In genomic region chr6:53728570-53729194, GRCh38 we compare ENCODE assay signal across 7 cellular contexts.
DNase-seq lines count a peak whose midpoint lies in the region; ATAC-seq and TF ChIP-seq lines count a peak whose summit lies in the region.

No MANE protein-coding gene starts in this region.

- no peak overlapping the region for H3K4me3 Mint-ChIP-seq in natural killer cell

- H3K36me3 Mint-ChIP-seq in natural killer cell = no peaks in the 10 kb centered on the region

- H3K27ac ChIP-seq in subcutaneous abdominal adipose tissue (ENCODE audit: low read depth, low read length) = no peak overlapping the region

- no peak overlapping the region for H3K4me3 ChIP-seq in GM12864 (ENCODE audit: low read depth, low read length)
- H3K4me3 ChIP-seq in epithelial cell of esophagus (ENCODE audit: low read length) = peak overlapping the region; percentile 12
- H3K4me3 ChIP-seq in subcutaneous abdominal adipose tissue (ENCODE audit: low read depth in 1 of 5, low read length in 5 of 5) = peak overlapping the region in 4 of 5 donors; percentile 16 to 46 (median 24)

- H3K27me3 ChIP-seq in subcutaneous abdominal adipose tissue (ENCODE audit: control insufficient read depth in 5 of 5, insufficient read depth in 4 of 5, low read length in 5 of 5) = no peaks in the 10 kb centered on the region

- ATAC-seq in HG02623 (IDR thresholded peaks at IDR 0.05; ENCODE audit: unreplicated experiment) = peak; percentile 59
- ATAC-seq in natural killer cell = peak; percentile 70 to 78 (median 75)

- peaks cover 15 to 35% of the 10 kb centered on the region in 2 donors for H3K27me3 Mint-ChIP-seq in natural killer cell (ENCODE audit: low read depth in 2 of 2)

- TF ChIP-seq CTCF in GM12864 (IDR thresholded peaks at IDR 0.05; ENCODE audit: low read depth, low read length, missing control alignments) (peak; percentile 93), epithelial cell of esophagus (IDR thresholded peaks at IDR 0.05; ENCODE audit: insufficient read depth, low read depth, low read length, missing control alignments) (peak; percentile 94), natural killer cell (IDR thresholded peaks at IDR 0.05) (peak; percentile 85)

- peaks cover 12 to 26% of the 10 kb centered on the region in 2 donors for H3K4me1 Mint-ChIP-seq in natural killer cell

- no peak overlapping the region for H3K27ac Mint-ChIP-seq in natural killer cell

- DNase-seq in GM12864 (ENCODE audit: low read depth) (no peak), NCI-H748 treated with DMSO at 0.1 percent for 48 hours (lab: John Stamatoyannopoulos, UW) (peak; percentile 70), epithelial cell of esophagus (ENCODE audit: low read depth) (peak; percentile 60), natural killer cell (peak; percentile 27)
- peak; percentile 73 for DNase-seq in activated CD8-positive, alpha-beta memory T cell treated with anti-CD3 and anti-CD28 coated beads for 24 hours

- intact Hi-C loops in natural killer cell (cut with micrococcal nuclease) = loop anchor here (1.0 to 5.0 kb wide), 3 partner anchors 76 to 556 kb away; no protein-coding TSS in a partner anchor

- no peaks in the 10 kb centered on the region for H3K9me3 Mint-ChIP-seq in natural killer cell

- H3K36me3 ChIP-seq in subcutaneous abdominal adipose tissue (ENCODE audit: control insufficient read depth in 5 of 5, insufficient read depth in 5 of 5, low read length in 5 of 5) = no peaks in the 10 kb centered on the region

- H3K4me1 ChIP-seq in subcutaneous abdominal adipose tissue (ENCODE audit: control insufficient read depth in 5 of 5, insufficient read depth in 5 of 5, low read length in 5 of 5) = peaks cover 0 to 15% (median 6%) of the 10 kb centered on the region in 5 donors

- no peaks in the 10 kb centered on the region for H3K9me3 ChIP-seq in subcutaneous abdominal adipose tissue (ENCODE audit: control insufficient read depth in 5 of 5, low read length in 5 of 5)

- H3K9ac ChIP-seq in subcutaneous abdominal adipose tissue (ENCODE audit: low read length in 5 of 5) = peak overlapping the region in 2 of 5 donors; percentile 4
